Comparison of ENCODE assay signal across 10 cellular contexts in genomic region chr17:53150101-53150698, GRCh38.
DNase-seq lines count a peak whose midpoint lies in the region; ATAC-seq, FAIRE-seq and TF ChIP-seq lines count a peak whose summit lies in the region.
"Had no signal": no experiment of that assay in that cellular context is flagged by ENCODE, and none has a peak within 500 bp of the region (broad histone marks: within the 10 kb centered on the region; RNA-seq: fewer than 3 reads in every experiment).

No MANE protein-coding gene starts in this region.

- H3K4me3 ChIP-seq in bronchial epithelial cell (ENCODE audit: low read depth, low read length), result no peak overlapping the region
- H3K4me3 ChIP-seq: gastrocnemius medialis had no signal

- H3K27me3 Mint-ChIP-seq in neural crest cell (ENCODE audit: low read depth) (no peaks in the 10 kb centered on the region), T-cell (no peaks in the 10 kb centered on the region)
- H3K27me3 Mint-ChIP-seq: activated CD4-positive, alpha-beta memory T cell treated with anti-CD3 and anti-CD28 coated beads, Interleukin-2, amount 10 ng/mL, durations not matched to agents 7 days and 5 days had no signal

- no peak for FAIRE-seq in bronchial epithelial cell (lab: Jason Lieb, UNC)
- FAIRE-seq: HTR-8/SVneo had no signal

- H3K36me3 ChIP-seq in bronchial epithelial cell (ENCODE audit: control insufficient read depth, insufficient read depth, low read length), result no peaks in the 10 kb centered on the region
- H3K36me3 ChIP-seq: gastrocnemius medialis had no signal

- POLR2A ChIA-PET in T-cell (lab: Charles Lee), result no interaction called here

- H3K27ac Mint-ChIP-seq in neural crest cell (ENCODE audit: unreplicated experiment), result no peak overlapping the region
- H3K27ac Mint-ChIP-seq in T-cell, result no peak overlapping the region
- H3K27ac Mint-ChIP-seq: activated CD4-positive, alpha-beta memory T cell treated with anti-CD3 and anti-CD28 coated beads, Interleukin-2, amount 10 ng/mL, durations not matched to agents 7 days and 5 days had no signal

- H3K4me1 Mint-ChIP-seq in neural crest cell, result peaks cover 4% of the 10 kb centered on the region
- H3K4me1 Mint-ChIP-seq in T-cell, result no peaks in the 10 kb centered on the region
- H3K4me1 Mint-ChIP-seq: activated CD4-positive, alpha-beta memory T cell treated with anti-CD3 and anti-CD28 coated beads, Interleukin-2, amount 10 ng/mL, durations not matched to agents 7 days and 5 days had no signal

- no peaks in the 10 kb centered on the region for H3K27me3 ChIP-seq in bronchial epithelial cell (ENCODE audit: control insufficient read depth, insufficient read depth, low read length)
- H3K27me3 ChIP-seq: gastrocnemius medialis had no signal

- TF ChIP-seq CTCF in bronchial epithelial cell (IDR thresholded peaks at IDR 0.05; ENCODE audit: insufficient read depth, low read length, severe bottlenecking), result no peak
- peak; percentile 59 for TF ChIP-seq CTCF in neural crest cell (conservative IDR thresholded peaks at IDR 0.05)

- no peaks in the 10 kb centered on the region for H3K36me3 Mint-ChIP-seq in neural crest cell (ENCODE audit: low read depth)
- no peaks in the 10 kb centered on the region for H3K36me3 Mint-ChIP-seq in T-cell

- no peak overlapping the region for H3K4me3 Mint-ChIP-seq in neural crest cell
- H3K4me3 Mint-ChIP-seq in T-cell, result no peak overlapping the region
- H3K4me3 Mint-ChIP-seq: activated CD4-positive, alpha-beta memory T cell treated with anti-CD3 and anti-CD28 coated beads, Interleukin-2, amount 10 ng/mL, durations not matched to agents 7 days and 5 days had no signal

- DNase-seq in H4 (ENCODE audit: low spot score) (peak; percentile 39), NCI-H2081 treated with DMSO at 0.1 percent for 48 hours (lab: John Stamatoyannopoulos, UW) (peak; percentile 22), bronchial epithelial cell (ENCODE audit: low read depth) (peak; percentile 1), neural crest cell (ENCODE audit: low read depth, low spot score) (no peak), mucosa of gallbladder (ENCODE audit: low spot score) (no peak), T-cell (no peak)
- DNase-seq: activated CD4-positive, alpha-beta memory T cell treated with anti-CD3 and anti-CD28 coated beads, Interleukin-2, amount 10 ng/mL, durations not matched to agents 7 days and 5 days; gastrocnemius medialis had no signal

- CTCF ChIA-PET in T-cell (lab: Charles Lee), result no interaction called here

- ATAC-seq in HG03565 (IDR thresholded peaks at IDR 0.05; ENCODE audit: unreplicated experiment), result no peak
- no peak for ATAC-seq in T-cell (replicated peaks in 1 of 4)
- ATAC-seq: gastrocnemius medialis had no signal

- H3K9me3 Mint-ChIP-seq in neural crest cell, result no peaks in the 10 kb centered on the region
- peaks cover 7 to 8% (median 7%) of the 10 kb centered on the region in 3 donors for H3K9me3 Mint-ChIP-seq in T-cell

Comparison
In these comparisons a context has a peak if more than half of its experiments do, and no peak if none do; other contexts are left out.
1. DNase-seq: peak in H4 (single experiment), NCI-H2081 treated with DMSO at 0.1 percent for 48 hours (single experiment) and bronchial epithelial cell (single experiment); none in neural crest cell (single experiment), mucosa of gallbladder (single experiment) and T-cell (0 of 34).